Comparison of ENCODE assay signal across 20 cellular contexts in the genomic region with DNA sequence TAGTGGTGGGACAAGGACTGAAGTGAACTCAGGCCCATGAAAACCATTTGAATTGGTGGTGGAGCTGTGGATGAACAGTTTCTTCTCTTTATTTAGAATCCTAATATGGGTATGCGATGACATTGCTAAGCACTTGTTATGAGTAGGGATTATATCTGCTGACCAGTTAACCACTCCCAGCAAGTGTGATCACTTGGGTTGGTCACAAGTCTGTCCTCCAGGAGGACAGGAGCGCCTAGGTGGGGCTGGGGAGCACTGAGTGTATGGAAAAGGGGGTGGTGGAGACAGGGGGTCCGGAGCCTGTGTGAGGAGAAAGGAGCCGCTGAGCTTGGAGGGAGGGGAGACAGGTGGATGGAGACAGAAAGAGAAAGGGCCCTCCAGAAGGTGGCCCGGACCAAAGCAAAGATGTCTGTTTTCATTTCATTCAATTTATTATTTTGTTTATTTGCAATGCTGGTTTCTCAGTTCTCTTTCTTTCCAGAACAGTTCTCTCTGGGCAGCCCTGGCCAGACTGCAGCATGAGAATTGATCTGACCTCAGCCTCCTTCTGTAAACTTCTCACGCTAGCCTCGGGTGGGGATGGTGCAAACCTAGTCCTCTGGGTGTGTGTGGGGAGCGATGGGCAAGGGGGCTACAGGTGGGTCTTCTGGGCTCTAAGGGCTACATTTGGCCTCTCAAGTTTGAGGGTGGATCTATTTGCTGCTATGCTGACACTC. TPM values are rescaled to one million over a fixed set of nuclear protein-coding genes. Genes with fewer than 3 reads are reported as not detected.
A peak's percentile ranks its signal among the peaks of the same experiment; 100 is the strongest.
DNase-seq lines count a peak whose midpoint lies in the region; ATAC-seq, FAIRE-seq and TF ChIP-seq lines count a peak whose summit lies in the region.
"Had no signal": no experiment of that assay in that cellular context is flagged by ENCODE, and none has a peak within 500 bp of the region (broad histone marks: within the 10 kb centered on the region; RNA-seq: fewer than 3 reads in every experiment).

No MANE protein-coding gene starts in this region.

- no peak for TF ChIP-seq RAD21 in GM12878 (IDR thresholded peaks at IDR 0.05; ENCODE audit: insufficient read depth, low read depth, low read length)

- no peak overlapping the region for H3K4me3 Mint-ChIP-seq in osteocyte (ENCODE audit: unreplicated experiment)

- peak overlapping the region; percentile 77 to 98 (median 86) for H3K4me2 ChIP-seq in BLaER1 treated with 17β-estradiol and CSF1 and Interleukin-3, amounts not matched to agents 10 nM and 100 nM
- peak overlapping the region; percentile 0 for H3K4me2 ChIP-seq in GM12878 (ENCODE audit: control insufficient read depth, insufficient read depth)
- H3K4me2 ChIP-seq: A549, PC-9 had no signal

- WGBS in GM12878 (ENCODE audit: insufficient coverage, insufficient replicate concordance, low lambda C conversion rate, missing lambda C conversion rate) = 64% methylated on average over 8 of the region's 8 CpGs

- POLR2A ChIA-PET in GM12878 (lab: Charles Lee) = interaction anchor here (0.5 to 2.4 kb wide), 10 partner anchors 9 to 1057 kb away, joined by 3 to 10 read pairs (median 3); a partner anchor contains a TSS

- H3K4me1 ChIP-seq in BLaER1 treated with 17β-estradiol and CSF1 and Interleukin-3, amounts not matched to agents 10 nM and 100 nM = peaks cover 71 to 87% (median 76%) of the 10 kb centered on the region in 10 experiments
- H3K4me1 ChIP-seq in GM12878 (ENCODE audit: control insufficient read depth, insufficient read depth, low read length) = peaks cover 49% of the 10 kb centered on the region
- H3K4me1 ChIP-seq: A549 had no signal

- no peaks in the 10 kb centered on the region for H3K36me3 Mint-ChIP-seq in osteocyte (ENCODE audit: unreplicated experiment)

- H3K9me3 ChIP-seq in BLaER1 treated with 17β-estradiol and CSF1 and Interleukin-3, amounts not matched to agents 10 nM and 100 nM (replicated peaks in 1 of 11) = peaks cover 0 to 12% (median 0%) of the 10 kb centered on the region in 11 experiments; a peak in 2 of 22 replicates
- no peaks in the 10 kb centered on the region for H3K9me3 ChIP-seq in GM12878 (replicated peaks; ENCODE audit: control insufficient read depth, insufficient read depth, low read length)
- H3K9me3 ChIP-seq: A549 had no signal

- no peaks in the 10 kb centered on the region for H3K36me3 ChIP-seq in BLaER1 treated with 17β-estradiol and CSF1 and Interleukin-3, amounts not matched to agents 10 nM and 100 nM
- H3K36me3 ChIP-seq in GM12878 (ENCODE audit: control insufficient read depth in 2 of 2, insufficient read depth in 2 of 2, low read length in 1 of 2) = no peaks in the 10 kb centered on the region

- TF ChIP-seq CTCF in GM12878 (IDR thresholded peaks at IDR 0.05 in 2 of 3, conservative IDR thresholded peaks at IDR 0.05 in 1 of 3; ENCODE audit: control insufficient read depth in 2 of 3, extremely low read depth in 1 of 3, insufficient read depth in 1 of 3, low read depth in 3 of 3, low read length in 3 of 3) (no peak), osteocyte (IDR thresholded peaks at IDR 0.05) (no peak)

- intact Hi-C loops in GM12878 (cut with micrococcal nuclease; ENCODE audit: unreplicated experiment) (no loop called here), posterior cingulate gyrus (cut with DNase I) (loop anchor here (5.0 kb wide), 1 partner anchor 90 kb away; no protein-coding TSS in a partner anchor)

- peak overlapping the region in 2 of 11 experiments; percentile 74 to 78; a peak in 3 of 22 replicates for H3K27ac ChIP-seq in BLaER1 treated with 17β-estradiol and CSF1 and Interleukin-3, amounts not matched to agents 10 nM and 100 nM
- H3K27ac ChIP-seq in GM12878 (ENCODE audit: control insufficient read depth, insufficient read depth) = peak overlapping the region; percentile 63
- H3K27ac ChIP-seq: A549, C4-2B, PC-9 had no signal

- H3K27me3 ChIP-seq in BLaER1 treated with 17β-estradiol and CSF1 and Interleukin-3, amounts not matched to agents 10 nM and 100 nM = no peaks in the 10 kb centered on the region; a peak in 1 of 22 replicates
- H3K27me3 ChIP-seq in GM12878 (replicated peaks in 1 of 2; ENCODE audit: control insufficient read depth in 2 of 2, insufficient read depth in 2 of 2, low read length in 1 of 2) = no peaks in the 10 kb centered on the region

- CTCF ChIA-PET in GM12878 (lab: Yijun Ruan, JAX) = interaction anchor here (1.0 to 8.5 kb wide), 3 partner anchors 7 to 1061 kb away, joined by 3 to 111 read pairs (median 73); a partner anchor contains a TSS

- BruUV-seq in GM12878 (replicated peaks; lab: Mats Ljungman, UMichigan) = no TSS peak

- RAD21 ChIA-PET in GM12878 (lab: Charles Lee; ENCODE audit: unreplicated experiment) = interaction anchor here (0.6 to 3.1 kb wide), 4 partner anchors 9 to 167 kb away, joined by 3 to 27 read pairs (median 4); a partner anchor contains a TSS

- FAIRE-seq in GM12891 (lab: Jason Lieb, UNC) (no peak), GM12878 (lab: Jason Lieb, UNC) (no peak)
- FAIRE-seq: A549, HepG2 had no signal

- peak overlapping the region in 1 of 11 experiments; percentile 9; a peak in 1 of 22 replicates for H3K9ac ChIP-seq in BLaER1 treated with 17β-estradiol and CSF1 and Interleukin-3, amounts not matched to agents 10 nM and 100 nM
- H3K9ac ChIP-seq in GM12878 (ENCODE audit: control insufficient read depth, insufficient read depth, low read length) = no peak overlapping the region; the same call in 1 of the 2 replicates

- peaks cover 0 to 18% (median 0%) of the 10 kb centered on the region in 11 experiments; a peak in 5 of 22 replicates for H4K20me1 ChIP-seq in BLaER1 treated with 17β-estradiol and CSF1 and Interleukin-3, amounts not matched to agents 10 nM and 100 nM
- no peaks in the 10 kb centered on the region for H4K20me1 ChIP-seq in GM12878 (ENCODE audit: control insufficient read depth, insufficient read depth)

- SMC1A ChIA-PET in GM12878 (lab: Charles Lee; ENCODE audit: uncharacterized antibody, unreplicated experiment) = interaction anchor here (1.4 to 2.7 kb wide), 2 partner anchors 9 to 13 kb away, joined by 3 to 14 read pairs; a partner anchor contains a TSS

- no peak overlapping the region for H3K27ac Mint-ChIP-seq in osteocyte (ENCODE audit: unreplicated experiment)

- no peaks in the 10 kb centered on the region for H3K9me3 Mint-ChIP-seq in osteocyte (ENCODE audit: unreplicated experiment)

- H3K4me3 ChIP-seq in BLaER1 treated with 17β-estradiol and CSF1 and Interleukin-3, amounts not matched to agents 10 nM and 100 nM = no peak overlapping the region
- no peak overlapping the region; the same call in 1 of the 2 replicates for H3K4me3 ChIP-seq in GM12878
- H3K4me3 ChIP-seq: A549, PC-9 had no signal

- peaks cover 35% of the 10 kb centered on the region for H3K4me1 Mint-ChIP-seq in osteocyte (ENCODE audit: unreplicated experiment)

- DNase-seq in GM12891 (ENCODE audit: insufficient read length, low spot score) (no peak), GM12878 (ENCODE audit: low read depth, low spot score) (no peak), osteocyte (ENCODE audit: extremely low spot score, unreplicated experiment) (peak; percentile 65), NCI-H146 treated with DMSO at 0.1 percent for 48 hours (lab: John Stamatoyannopoulos, UW; ENCODE audit: unreplicated experiment) (no peak), NCI-H2171 treated with DMSO at 0.1 percent for 48 hours (lab: John Stamatoyannopoulos, UW) (no peak), posterior cingulate gyrus (no peak)
- no peak for DNase-seq in activated CD4-positive, CD25-positive, alpha-beta regulatory T cell treated with anti-CD3 and anti-CD28 coated beads, Interleukin-2, amount 50 U/mL, for 72 hours
- DNase-seq: DND-41, GDM1, H7, KG1, NCI-H1417 treated with DMSO at 0.1 percent for 48 hours, NCI-H1930, NCI-H345, NCI-H524 treated with DMSO at 0.1 percent for 48 hours, PC-9 had no signal

- TF ChIP-seq EP300 in GM12878 (IDR thresholded peaks at IDR 0.05; ENCODE audit: borderline replicate concordance in 1 of 2, control insufficient read depth in 1 of 2, low read depth in 2 of 2, low read length in 2 of 2) = peak in 1 of 2 experiments; percentile 15; a peak in 1 of 4 replicates

- TF ChIP-seq POLR2A in GM12891 (IDR thresholded peaks at IDR 0.05; ENCODE audit: low read depth, low read length) (no peak), GM12878 (IDR thresholded peaks at IDR 0.05; ENCODE audit: low read depth, low read length) (no peak)

- no peak overlapping the region for H2AFZ ChIP-seq in GM12878 (ENCODE audit: control insufficient read depth, low read depth, low read length)
- H2AFZ ChIP-seq: PC-9 had no signal

- H3K79me2 ChIP-seq in GM12878 (ENCODE audit: control insufficient read depth, insufficient read depth, low read length) = no peaks in the 10 kb centered on the region; the same call in 1 of the 2 replicates

- ATAC-seq in GM12878 = peak; percentile 59
- ATAC-seq: A549, HepG2 had no signal

- in situ Hi-C loops in GM12878 (cut with MboI) = no loop called here

- no peaks in the 10 kb centered on the region for H3K27me3 Mint-ChIP-seq in osteocyte (ENCODE audit: unreplicated experiment)

RNA-seq across cellular contexts. Expression of a gene that starts 9.8 kb away (rescaled TPM):
- polyA plus RNA-seq in GM12891 (2012; ENCODE audit: low read depth, missing spikeins) = 0.90 TPM
- 11.4 and 12.8 TPM in 2 replicates for total RNA-seq in GM12878 (2013; cell fraction: nucleolus; rRNA removed)
- total RNA-seq in GM12878 (2014; rRNA removed) (4.1 and 4.7 TPM in 2 replicates), GM12878 (2014; rRNA removed; fragmentation: Illumina TruSeq; extraction: Trizol) (4.2 and 5.1 TPM in 2 replicates), GM12878 (2021) (4.4 and 4.7 TPM in 2 replicates), osteocyte (5.2 and 7.3 TPM in 2 replicates)
- polyA plus RNA-seq in GM12878 (2011; ENCODE audit: low read depth) = 1.0 TPM
- polyA plus RNA-seq in GM12878 (2011; rRNA removed) (2.4 and 2.6 TPM in 2 replicates), GM12878 (2014; fragmentation: Illumina TruSeq; extraction: Trizol) (2.9 and 3.6 TPM in 2 replicates), GM12878 (2014; fragmentation: Nextera tagmentation; extraction: Ambion mirVana) (under 1 TPM; 0.35 to 0.37 TPM), GM12878 (2014; rRNA removed) (2.0 and 2.3 TPM in 2 replicates), GM12878 (2016; fragmentation: Nextera tagmentation; extraction: Ambion mirVana) (1 to 10 TPM; 2.2 to 2.3 TPM)
- polyA plus RNA-seq in GM12878 (2011; cell fraction: cytosol; rRNA removed) = 1.6 and 2.0 TPM in 2 replicates
- 3.2 and 3.4 TPM in 2 replicates for polyA plus RNA-seq in GM12878 (2011; cell fraction: nucleus; rRNA removed)
- 1.0 and 1.5 TPM in 2 replicates for polyA plus RNA-seq in GM12878 (2012)
- polyA minus RNA-seq in GM12878 (2011; rRNA and poly(A)+ RNA removed) = 3.9 and 5.4 TPM in 2 replicates
- polyA minus RNA-seq in GM12878 (2011; cell fraction: cytosol; rRNA and poly(A)+ RNA removed) = 1.5 and 3.1 TPM in 2 replicates
- polyA minus RNA-seq in GM12878 (2011; cell fraction: nucleus; rRNA and poly(A)+ RNA removed) = 1.8 and 3.3 TPM in 2 replicates

RNA-seq across cellular contexts. Expression of a gene that starts 31.7 kb away (rescaled TPM):
- 12.1 TPM for polyA plus RNA-seq in GM12891 (2012; ENCODE audit: low read depth, missing spikeins)
- total RNA-seq in GM12878 (2013; cell fraction: nucleolus; rRNA removed) = 8.7 and 10.8 TPM in 2 replicates
- 27.7 and 29.3 TPM in 2 replicates for total RNA-seq in GM12878 (2014; rRNA removed)
- 16.4 and 19.3 TPM in 2 replicates for total RNA-seq in GM12878 (2014; rRNA removed; fragmentation: Illumina TruSeq; extraction: Trizol)
- total RNA-seq in GM12878 (2021) = 35.9 and 36.0 TPM in 2 replicates
- 7.5 TPM for polyA plus RNA-seq in GM12878 (2011; ENCODE audit: low read depth)
- polyA plus RNA-seq in GM12878 (2011; rRNA removed) = 8.9 and 13.5 TPM in 2 replicates
- polyA plus RNA-seq in GM12878 (2011; cell fraction: cytosol; rRNA removed) = 20.2 and 22.7 TPM in 2 replicates
- polyA plus RNA-seq in GM12878 (2011; cell fraction: nucleus; rRNA removed) = 17.1 and 20.8 TPM in 2 replicates
- 13.6 and 14.9 TPM in 2 replicates for polyA plus RNA-seq in GM12878 (2012)
- polyA plus RNA-seq in GM12878 (2014; fragmentation: Illumina TruSeq; extraction: Trizol) = 17.2 and 31.7 TPM in 2 replicates
- 1 to 10 TPM; 2.4 to 6.5 TPM for polyA plus RNA-seq in GM12878 (2014; fragmentation: Nextera tagmentation; extraction: Ambion mirVana)
- polyA plus RNA-seq in GM12878 (2014; rRNA removed) = 28.2 and 29.0 TPM in 2 replicates
- 1 to 10 TPM; 2.0 to 6.6 TPM for polyA plus RNA-seq in GM12878 (2016; fragmentation: Nextera tagmentation; extraction: Ambion mirVana)
- polyA minus RNA-seq in GM12878 (2011; rRNA and poly(A)+ RNA removed) = 7.5 and 18.4 TPM in 2 replicates
- 4.7 and 5.1 TPM in 2 replicates for polyA minus RNA-seq in GM12878 (2011; cell fraction: cytosol; rRNA and poly(A)+ RNA removed)
- polyA minus RNA-seq in GM12878 (2011; cell fraction: nucleus; rRNA and poly(A)+ RNA removed) = 3.0 and 5.7 TPM in 2 replicates
- 148 and 160 TPM in 2 replicates for total RNA-seq in osteocyte
